In the genomic region with DNA sequence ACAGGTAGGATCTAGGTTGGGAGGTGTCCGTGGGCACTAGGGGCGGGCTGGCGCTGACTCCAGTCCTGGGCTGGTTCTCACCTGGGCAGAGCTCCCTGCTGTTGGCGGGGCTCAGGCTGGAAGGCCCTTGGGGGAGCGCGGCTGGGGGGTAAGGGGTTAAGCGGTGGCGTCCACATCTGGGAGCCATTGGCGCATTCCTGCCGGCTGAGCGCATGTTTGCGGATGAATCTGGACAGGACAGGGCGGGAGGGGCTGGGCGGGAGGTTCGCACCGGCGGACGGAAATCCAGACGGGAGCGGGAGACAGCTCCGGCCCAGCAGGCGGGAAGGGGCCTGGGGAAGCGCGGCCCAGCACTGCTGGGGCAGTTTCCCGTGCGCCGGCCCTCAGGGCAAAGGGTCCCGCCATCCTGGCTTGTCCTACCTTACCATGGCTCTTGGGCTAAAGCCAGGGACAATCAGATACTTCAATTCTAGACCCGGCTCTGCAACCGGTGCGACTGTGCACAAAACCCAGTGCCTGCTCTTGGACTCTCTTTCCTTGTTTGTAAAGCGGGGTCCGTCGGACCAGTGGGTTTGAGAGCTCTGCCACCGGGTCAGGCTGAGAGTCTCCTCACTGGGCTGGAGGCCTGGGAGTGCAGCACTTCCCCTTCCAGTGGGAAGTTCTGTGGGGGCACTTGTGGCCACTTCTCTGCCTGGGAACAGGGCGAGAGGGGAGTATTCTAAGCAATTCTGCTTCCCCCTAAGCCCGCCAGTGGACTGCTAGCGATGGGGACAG, we compare ENCODE assay signal across 8 cellular contexts. TPM values are rescaled to one million over a fixed set of nuclear protein-coding genes. Genes with fewer than 3 reads are reported as not detected.
A peak's percentile ranks its signal among the peaks of the same experiment; 100 is the strongest.
DNase-seq lines count a peak whose midpoint lies in the region; ATAC-seq, FAIRE-seq and TF ChIP-seq lines count a peak whose summit lies in the region.

No MANE protein-coding gene starts in this region.

- no peak for FAIRE-seq in GM12892 (lab: Jason Lieb, UNC)

- H3K27ac Mint-ChIP-seq in Calu3 (ENCODE audit: unreplicated experiment), result peak overlapping the region; percentile 71

- H3K27ac ChIP-seq in left lung (peak overlapping the region; percentile 90 to 100), thyroid gland (peak overlapping the region; percentile 82 to 96 (median 93))

- DNase-seq in Calu3 (peak; percentile 94), NB4 (ENCODE audit: low read depth) (peak; percentile 42), cerebellar cortex (ENCODE audit: low spot score) (peak; percentile 41), left lung (peak; percentile 64 to 87), thyroid gland (peak; percentile 70 to 76), GM12892 (ENCODE audit: insufficient read length) (no peak), GM13976 (ENCODE audit: low spot score) (no peak)

- H3K4me3 Mint-ChIP-seq in Calu3 (ENCODE audit: low read depth, unreplicated experiment), result peak overlapping the region; percentile 89

- peaks cover 85% of the 10 kb centered on the region for H3K36me3 Mint-ChIP-seq in Calu3 (ENCODE audit: insufficient read depth, unreplicated experiment)

- H3K36me3 ChIP-seq in left lung (no peaks in the 10 kb centered on the region), thyroid gland (no peaks in the 10 kb centered on the region)

- no TSS peak for BruUV-seq in Calu3 (replicated peaks; lab: Mats Ljungman, UMichigan)

- no peaks in the 10 kb centered on the region for H3K9me3 Mint-ChIP-seq in Calu3 (ENCODE audit: low read depth, unreplicated experiment)

- ATAC-seq in left lung, result peak; percentile 6
- ATAC-seq in HG02938 (IDR thresholded peaks at IDR 0.05; ENCODE audit: unreplicated experiment), result no peak

- in situ Hi-C loops in GM13976 (cut with MboI; ENCODE audit: low sequenced_read_pairs, unreplicated experiment), result no loop called here

- intact Hi-C loops in Calu3 (cut with micrococcal nuclease; ENCODE audit: unreplicated experiment), result loop anchor here (1.0 to 2.0 kb wide), 2 partner anchors 14 to 25 kb away; no protein-coding TSS in a partner anchor
- intact Hi-C loops in left lung (cut with DNase I), result no loop called here
- intact Hi-C loops in thyroid gland (cut with DNase I), result no loop called here

- TF ChIP-seq POLR2A in NB4 (IDR thresholded peaks at IDR 0.05; ENCODE audit: extremely low read depth, insufficient read length), result no peak
- peak in 1 of 2 donors; percentile 41 for TF ChIP-seq POLR2A in thyroid gland (IDR thresholded peaks at IDR 0.05)
- TF ChIP-seq POLR2A in GM12892 (IDR thresholded peaks at IDR 0.05; ENCODE audit: low read depth, low read length), result no peak

- no peak for TF ChIP-seq CTCF in Calu3 (IDR thresholded peaks at IDR 0.05; ENCODE audit: unreplicated experiment)
- TF ChIP-seq CTCF in NB4 (IDR thresholded peaks at IDR 0.05; ENCODE audit: low read depth, low read length), result no peak
- TF ChIP-seq CTCF in left lung (IDR thresholded peaks at IDR 0.05), result no peak
- TF ChIP-seq CTCF in thyroid gland (IDR thresholded peaks at IDR 0.05), result no peak
- TF ChIP-seq CTCF in GM13976 (IDR thresholded peaks at IDR 0.05; ENCODE audit: borderline replicate concordance, control extremely low read depth, extremely low read depth, insufficient read depth, missing control alignments), result no peak

- H3K9me3 ChIP-seq in left lung (no peaks in the 10 kb centered on the region), thyroid gland (no peaks in the 10 kb centered on the region)

- peaks cover 31% of the 10 kb centered on the region for H3K4me1 Mint-ChIP-seq in Calu3 (ENCODE audit: low read depth, unreplicated experiment)

- H3K4me1 ChIP-seq in left lung (peaks cover 62 to 95% of the 10 kb centered on the region in 2 donors), thyroid gland (peaks cover 85 to 87% of the 10 kb centered on the region in 2 donors)

- CTCF ChIA-PET in Calu3 (lab: Charles Lee), result interaction anchor here (0.5 to 36.5 kb wide), 61 partner anchors 8 to 1363 kb away, joined by 3 to 1520 read pairs (median 5); partner anchors contain the start of genes CDC6, GJD3, NR1D1 and RARA

- H3K27me3 ChIP-seq in left lung (no peaks in the 10 kb centered on the region), thyroid gland (no peaks in the 10 kb centered on the region)

- WGBS in thyroid gland, 2 donors, result 17 to 36% methylated on average over 3 to 14 of the region's 38 CpGs

- no peaks in the 10 kb centered on the region for H3K27me3 Mint-ChIP-seq in Calu3 (ENCODE audit: unreplicated experiment)

- no peak overlapping the region for H3K4me3 ChIP-seq in NB4 (ENCODE audit: low read depth, low read length)
- peak overlapping the region; percentile 99 to 100 for H3K4me3 ChIP-seq in left lung
- peak overlapping the region in 1 of 3 donors; percentile 95 for H3K4me3 ChIP-seq in thyroid gland (replicated peaks in 1 of 3)

RNA-seq across cellular contexts. Expression of gene RARA, which starts 7.8 kb away (rescaled TPM):
- total RNA-seq in Calu3 (2022), result 150 and 170 TPM in 2 replicates
- total RNA-seq in left lung, result 10 to 100 TPM; 54.7 to 62.6 TPM
- 10 to 100 TPM; 20.0 to 60.9 (median 35.2) TPM for total RNA-seq in thyroid gland
- polyA plus RNA-seq in GM12892 (2012; ENCODE audit: missing spikeins), result 24.3 TPM

RNA-seq across cellular contexts. Expression of gene CDC6, which starts 29.1 kb away (rescaled TPM):
- total RNA-seq in Calu3 (2022) (567 and 645 TPM in 2 replicates), left lung (10 to 100 TPM; 12.8 to 24.1 TPM), thyroid gland (1 to 10 TPM in 1 of 4 donors, under 1 TPM in 3; 0.63 to 5.2 (median 0.79) TPM)
- 39.5 TPM for polyA plus RNA-seq in GM12892 (2012; ENCODE audit: missing spikeins)

RNA-seq across cellular contexts. Expression of gene GJD3, which starts 47.8 kb away (rescaled TPM):
- total RNA-seq in Calu3 (2022), result 0.44 and 0.71 TPM in 2 replicates
- total RNA-seq in left lung, result 1 to 10 TPM; 3.0 to 3.6 TPM
- total RNA-seq in thyroid gland, result 1 to 10 TPM; 1.6 to 3.4 (median 1.7) TPM
- not detected for polyA plus RNA-seq in GM12892 (2012; ENCODE audit: missing spikeins)

Comparison
In these comparisons a context has a peak if more than half of its experiments do, and no peak if none do; other contexts are left out.
1. DNase-seq: peak in Calu3 (single experiment), NB4 (single experiment), cerebellar cortex (single experiment), left lung (2 of 2) and thyroid gland (2 of 2); none in GM12892 (single experiment) and GM13976 (single experiment).
2. RNA of gene CDC6, which starts 29.1 kb away (total RNA-seq): 567 to 645 TPM in Calu3; 12.8 to 24.1 TPM in left lung and 0.63 to 5.2 TPM in thyroid gland; every median in the first group is over 10 times any median in the second.